Comparison of ENCODE assay signal across 12 cellular contexts in genomic region chr11:32154275-32154674, GRCh38.
DNase-seq lines count a peak whose midpoint lies in the region; ATAC-seq and TF ChIP-seq lines count a peak whose summit lies in the region.
"Had no signal": no experiment of that assay in that cellular context is flagged by ENCODE, and none has a peak within 500 bp of the region (broad histone marks: within the 10 kb centered on the region; RNA-seq: fewer than 3 reads in every experiment).

No MANE protein-coding gene starts in this region.

- no peak overlapping the region for H3K4me3 Mint-ChIP-seq in CD4-positive, alpha-beta memory T cell
- H3K4me3 Mint-ChIP-seq: type B pancreatic cell had no signal

- CTCF ChIA-PET in CD4-positive, alpha-beta memory T cell (lab: Charles Lee; ENCODE audit: partially characterized antibody): interaction anchor here (1.2 to 2.3 kb wide), 2 partner anchors 13 to 22 kb away, joined by 3 to 6 read pairs; no protein-coding TSS in a partner anchor

- no peaks in the 10 kb centered on the region for H3K27me3 ChIP-seq in CD4-positive, alpha-beta memory T cell (ENCODE audit: insufficient read depth, low read length)

- H3K27ac ChIP-seq in CD4-positive, alpha-beta memory T cell (ENCODE audit: low read depth, low read length): no peak overlapping the region

- peaks cover 0 to 3% (median 0%) of the 10 kb centered on the region in 8 donors for H3K9me3 Mint-ChIP-seq in CD4-positive, alpha-beta memory T cell
- H3K9me3 Mint-ChIP-seq: type B pancreatic cell had no signal

- H3K36me3 ChIP-seq in CD4-positive, alpha-beta memory T cell (ENCODE audit: insufficient read depth, low read length): no peaks in the 10 kb centered on the region

- H3K36me3 Mint-ChIP-seq in CD4-positive, alpha-beta memory T cell: no peaks in the 10 kb centered on the region
- H3K36me3 Mint-ChIP-seq: type B pancreatic cell had no signal

- H3K4me1 Mint-ChIP-seq in CD4-positive, alpha-beta memory T cell: no peaks in the 10 kb centered on the region

- intact Hi-C loops in CD4-positive, alpha-beta memory T cell (cut with micrococcal nuclease): no loop called here

- H3K4me3 ChIP-seq in fibroblast of mammary gland (ENCODE audit: control insufficient read depth, low read depth, low read length): no peak overlapping the region
- H3K4me3 ChIP-seq in CD4-positive, alpha-beta memory T cell (ENCODE audit: low read length in 2 of 2): no peak overlapping the region

- peak; percentile 30 for ATAC-seq in GM21825 (IDR thresholded peaks at IDR 0.05; ENCODE audit: unreplicated experiment)

- H3K9me3 ChIP-seq in CD4-positive, alpha-beta memory T cell (ENCODE audit: control insufficient read depth in 1 of 2, low read length in 2 of 2): no peaks in the 10 kb centered on the region
- H3K9me3 ChIP-seq: Caco-2 had no signal

- POLR2A ChIA-PET in CD4-positive, alpha-beta memory T cell (lab: Charles Lee; ENCODE audit: partially characterized antibody): no interaction called here

- H3K27me3 Mint-ChIP-seq in CD4-positive, alpha-beta memory T cell: peaks cover 21 to 32% of the 10 kb centered on the region in 2 donors

- H3K27ac Mint-ChIP-seq in CD4-positive, alpha-beta memory T cell: no peak overlapping the region
- H3K27ac Mint-ChIP-seq: type B pancreatic cell had no signal

- H3K4me1 ChIP-seq in CD4-positive, alpha-beta memory T cell (ENCODE audit: insufficient read depth, low read length): no peaks in the 10 kb centered on the region
- H3K4me1 ChIP-seq: Caco-2 had no signal

- TF ChIP-seq CTCF in fibroblast of mammary gland (conservative IDR thresholded peaks at IDR 0.05; ENCODE audit: control insufficient read depth, insufficient read depth, low read depth, low read length): no peak

- DNase-seq in DMS114 treated with DMSO at 0.1 percent for 48 hours (lab: John Stamatoyannopoulos, UW; ENCODE audit: unreplicated experiment): peak; percentile 67
- DNase-seq in NCI-H226: peak; percentile 48
- peak; percentile 32 for DNase-seq in fibroblast of mammary gland (ENCODE audit: low read depth)
- no peak for DNase-seq in OCI-M1 (lab: John Stamatoyannopoulos, UW)
- DNase-seq in anterior cingulate cortex (lab: John Stamatoyannopoulos, UW): no peak
- DNase-seq in CD4-positive, alpha-beta memory T cell: no peak
- DNase-seq in NCI-H2196 (lab: John Stamatoyannopoulos, UW; ENCODE audit: unreplicated experiment): no peak
- DNase-seq: aorta, NCI-H146 had no signal

Comparison
In these comparisons a context has a peak if more than half of its experiments do, and no peak if none do; other contexts are left out.
1. DNase-seq: peak in DMS114 treated with DMSO at 0.1 percent for 48 hours (single experiment), NCI-H226 (single experiment) and fibroblast of mammary gland (single experiment); none in OCI-M1 (single experiment), anterior cingulate cortex (0 of 58), CD4-positive, alpha-beta memory T cell (0 of 5) and NCI-H2196 (single experiment).